9 cellular contexts compared by ENCODE assay signal in genomic region chr6:53704700-53705099, GRCh38.
"Had no signal": no experiment of that assay in that cellular context is flagged by ENCODE, and none has a peak within 500 bp of the region (broad histone marks: within the 10 kb centered on the region; RNA-seq: fewer than 3 reads in every experiment).

No MANE protein-coding gene starts in this region.

- FAIRE-seq: H1, H54, HTR-8/SVneo, K562 had no signal

- H3K4me3 ChIP-seq: GM23338, K562 had no signal

- ATAC-seq: GM23338, K562 had no signal

- DNase-seq: H9, HCEC 1CT, IMR-90, KG1 had no signal

- H3K4me2 ChIP-seq: GM23338 had no signal
